Comparison of ENCODE assay signal across 8 cellular contexts in genomic region chr1:6554907-6555778, GRCh38. TPM values are rescaled to one million over a fixed set of nuclear protein-coding genes. Genes with fewer than 3 reads are reported as not detected.
DNase-seq lines count a peak whose midpoint lies in the region; ATAC-seq, FAIRE-seq and TF ChIP-seq lines count a peak whose summit lies in the region.

TAS1R1 (plus strand) TSS chr1:6555307; CDS start chr1:6555374, 67 bp downstream.

- H3K23ac ChIP-seq in H1 (ENCODE audit: insufficient read length), result no peak within 1 kb of the TSS

- FAIRE-seq in H1 (lab: Jason Lieb, UNC), result no peak

- H2AK5ac ChIP-seq in H1 (ENCODE audit: low read depth, low read length), result no peak within 1 kb of the TSS

- peak within 1 kb of the TSS; percentile 37 for H4K5ac ChIP-seq in H1 (ENCODE audit: insufficient read length, low read depth, low read length)

- peak within 1 kb of the TSS; percentile 96 for H4K8ac ChIP-seq in H1 (ENCODE audit: extremely low read depth, insufficient read depth, low read length)

- no peak for TF ChIP-seq RAD21 in H1 (IDR thresholded peaks at IDR 0.05 in 1 of 2, conservative IDR thresholded peaks at IDR 0.05 in 1 of 2; ENCODE audit: low read depth in 2 of 2, low read length in 2 of 2)

- POLR2A ChIA-PET in H1 (lab: Charles Lee; ENCODE audit: partially characterized antibody), result interaction anchor here (0.7 to 5.2 kb wide), 14 partner anchors 8 to 1874 kb away, joined by 3 to 46 read pairs (median 4); partner anchors contain the start of gene KLHL21

- H3K27me3 ChIP-seq in H1 (replicated peaks in 1 of 4; ENCODE audit: control insufficient read depth in 3 of 4, extremely low read depth in 1 of 4, insufficient read depth in 3 of 4, low read length in 3 of 4) (no peaks in the 10 kb centered on the region), mucosa of stomach (ENCODE audit: control insufficient read depth, insufficient read depth, low read length) (no peaks in the 10 kb centered on the region)

- H3K4ac ChIP-seq in H1 (replicated peaks; ENCODE audit: insufficient read length, low read depth, low read length), result no peak within 1 kb of the TSS

- peak within 1 kb of the TSS; percentile 71 to 78 for H3K4me2 ChIP-seq in H1 (ENCODE audit: insufficient read depth in 1 of 2, low read depth in 2 of 2, low read length in 2 of 2)

- H3K4me1 ChIP-seq in H1 (replicated peaks in 1 of 4; ENCODE audit: control insufficient read depth in 3 of 4, insufficient read depth in 4 of 4, low read length in 3 of 4) (peaks cover 3 to 6% (median 5%) of the 10 kb centered on the region in 4 experiments; a peak in 5 of 7 replicates), mucosa of stomach (ENCODE audit: control insufficient read depth, insufficient read depth, low read length) (peaks cover 24% of the 10 kb centered on the region)

- 91% methylated on average over 19 of the region's 19 CpGs; no CpG with 5 or more reads in 1 of the 2 experiments for WGBS in H1 (ENCODE audit: extremely low coverage in 1 of 2, insufficient coverage in 1 of 2, insufficient read length in 1 of 2, insufficient replicate concordance in 2 of 2, low coverage in 1 of 2, low lambda C conversion rate in 2 of 2, missing lambda C conversion rate in 1 of 2), 2 experiments

- H3K79me1 ChIP-seq in H1 (ENCODE audit: low read depth, low read length), result peaks cover 5% of the 10 kb centered on the region

- H3K14ac ChIP-seq in H1 (ENCODE audit: insufficient read length), result no peak within 1 kb of the TSS

- 0 out of 2 replicates have a peak within 1 kb of the TSS, but pooled peaks have one; percentile 81 for H2BK15ac ChIP-seq in H1 (ENCODE audit: low read length)

- H3K56ac ChIP-seq in H1 (replicated peaks; ENCODE audit: insufficient read length, low read depth, low read length), result peak within 1 kb of the TSS; percentile 18

- H3K4me3 ChIP-seq in H1 (ENCODE audit: extremely low read depth in 1 of 4, insufficient read depth in 2 of 4, low read depth in 3 of 4, low read length in 4 of 4) (peak within 1 kb of the TSS; percentile 66 to 97 (median 90)), mucosa of stomach (ENCODE audit: low read length) (peak within 1 kb of the TSS; percentile 63)

- H3K79me2 ChIP-seq in H1 (ENCODE audit: control insufficient read depth in 1 of 2, insufficient read depth in 2 of 2, low read length in 2 of 2), result peaks cover 6 to 23% of the 10 kb centered on the region in 2 experiments

- DNase-seq in NCI-H526 treated with DMSO at 0.1 percent for 48 hours (lab: John Stamatoyannopoulos, UW), result peak; percentile 26
- no peak for DNase-seq in H1 (ENCODE audit: low read depth in 1 of 2, low spot score in 2 of 2)
- DNase-seq in T-helper 9 cell, result no peak

- CTCF ChIA-PET in H1 (lab: Charles Lee; ENCODE audit: partially characterized antibody), result interaction anchor here (0.6 to 3.4 kb wide), 23 partner anchors 9 to 1121 kb away, joined by 3 to 23 read pairs (median 4); partner anchors contain the start of gene ZBTB48

- no peak within 1 kb of the TSS; the same call in 1 of the 2 replicates for H3K18ac ChIP-seq in H1 (ENCODE audit: extremely low read depth, low read length)

- peaks cover 3 to 4% of the 10 kb centered on the region in 2 experiments for H4K20me1 ChIP-seq in H1 (replicated peaks in 1 of 2; ENCODE audit: control insufficient read depth in 1 of 2, insufficient read depth in 2 of 2, low read length in 2 of 2)

- TF ChIP-seq CTCF in C4-2B (conservative IDR thresholded peaks at IDR 0.05) (no peak), H1 (IDR thresholded peaks at IDR 0.05; ENCODE audit: control extremely low read depth in 1 of 3, insufficient read depth in 1 of 3, low read depth in 1 of 3, low read length in 3 of 3) (no peak)

- H3K36me3 ChIP-seq in H1 (ENCODE audit: control insufficient read depth in 2 of 4, insufficient read depth in 4 of 4, low read length in 3 of 4) (peaks cover 0 to 3% (median 2%) of the 10 kb centered on the region in 4 experiments; a peak in 1 of 8 replicates), mucosa of stomach (ENCODE audit: control insufficient read depth, insufficient read depth, low read length) (no peaks in the 10 kb centered on the region)

- 0 out of 2 replicates have a peak within 1 kb of the TSS, but pooled peaks have one; percentile 78 for H2BK12ac ChIP-seq in H1 (ENCODE audit: low read depth, low read length)

- no peaks in the 10 kb centered on the region; the same call in 1 of the 2 replicates for H3K23me2 ChIP-seq in H1 (ENCODE audit: low read depth, low read length)

- peak within 1 kb of the TSS; percentile 47 for H2AFZ ChIP-seq in H1 (ENCODE audit: low read length)

- H3K27ac ChIP-seq in C4-2B (peak within 1 kb of the TSS; percentile 86), H1 (ENCODE audit: low read depth, low read length) (peak within 1 kb of the TSS; percentile 86)

- no peak within 1 kb of the TSS for H2BK20ac ChIP-seq in H1 (ENCODE audit: low read length)

- ATAC-seq in HG03354 (IDR thresholded peaks at IDR 0.05; ENCODE audit: poor library complexity, severe bottlenecking, unreplicated experiment) (no peak), GM21529 (IDR thresholded peaks at IDR 0.05; ENCODE audit: unreplicated experiment) (no peak), GM18868 (IDR thresholded peaks at IDR 0.05; ENCODE audit: unreplicated experiment) (no peak)

- no peak within 1 kb of the TSS for H2BK120ac ChIP-seq in H1 (replicated peaks; ENCODE audit: low read depth, low read length)

- no peak for TF ChIP-seq POLR2A in H1 (IDR thresholded peaks at IDR 0.05; ENCODE audit: control extremely low read depth in 1 of 2, low read depth in 2 of 2, low read length in 2 of 2)

- H3K9me3 ChIP-seq in H1 (ENCODE audit: insufficient read depth in 2 of 2, low read depth in 1 of 2, low read length in 1 of 2), result no peaks in the 10 kb centered on the region
- H3K9me3 ChIP-seq in mucosa of stomach (ENCODE audit: control insufficient read depth, low read length), result no peaks in the 10 kb centered on the region

- peak within 1 kb of the TSS; percentile 1 for H4K91ac ChIP-seq in H1 (replicated peaks; ENCODE audit: insufficient read length, low read length)

- H3K9ac ChIP-seq in H1 (replicated peaks in 1 of 4; ENCODE audit: extremely low read depth in 1 of 4, low read depth in 3 of 4, low read length in 3 of 4) (peak within 1 kb of the TSS; percentile 62 to 100 (median 95)), mucosa of stomach (ENCODE audit: low read length) (peak within 1 kb of the TSS; percentile 88)

- TF ChIP-seq EP300 in H1 (IDR thresholded peaks at IDR 0.05; ENCODE audit: borderline replicate concordance in 1 of 2, low read depth in 2 of 2, low read length in 2 of 2), result no peak

- H2BK5ac ChIP-seq in H1 (ENCODE audit: low read depth, low read length), result no peak within 1 kb of the TSS; the same call in 1 of the 2 replicates

TF ChIP-seq in H1, 55 proteins besides CTCF, POLR2A, EP300 and RAD21:
- TF ChIP-seq CBX8 (IDR thresholded peaks at IDR 0.05; ENCODE audit: borderline replicate concordance, low read depth, low read length) (no peak), JUN (IDR thresholded peaks at IDR 0.05; ENCODE audit: low read depth, low read length) (no peak), JUND (IDR thresholded peaks at IDR 0.05; ENCODE audit: low read length) (no peak), ATF3 (IDR thresholded peaks at IDR 0.05; ENCODE audit: insufficient read depth, low read depth, low read length) (no peak), KDM5A (IDR thresholded peaks at IDR 0.05; ENCODE audit: low read length) (no peak), TCF12 (IDR thresholded peaks at IDR 0.05; ENCODE audit: low read depth, low read length) (no peak), KDM4A (IDR thresholded peaks at IDR 0.05; ENCODE audit: low read depth, low read length, severe bottlenecking) (no peak), GTF2F1 (IDR thresholded peaks at IDR 0.05; ENCODE audit: borderline replicate concordance, low read depth, low read length) (no peak), GABPA (IDR thresholded peaks at IDR 0.05; ENCODE audit: borderline replicate concordance, insufficient read depth, low read length) (no peak), HDAC2 (IDR thresholded peaks at IDR 0.05; ENCODE audit: borderline replicate concordance in 1 of 2, low read depth in 2 of 2, low read length in 2 of 2) (no peak), HDAC6 (IDR thresholded peaks at IDR 0.05; ENCODE audit: low read depth, low read length) (no peak)

RNA-seq across cellular contexts. Expression of gene TAS1R1, which starts in this region (rescaled TPM):
- total RNA-seq in H1 (2021; fragmentation: NEBNext Ultra II Directional; extraction: Animal tissue kit (Norgen Biotek cat#: 25700)), result 0.13 TPM in 1 of 2 replicates, not detected in the other
- 0.17 and 0.26 TPM in 2 replicates for polyA plus RNA-seq in H1 (2011; rRNA removed)
- polyA plus RNA-seq in H1 (2011; cell fraction: cytosol; rRNA removed), result 0.06 TPM
- polyA plus RNA-seq in H1 (2011; cell fraction: nucleus; rRNA removed), result 0.14 TPM
- 0.08 to 0.11 TPM in 2 of 4 replicates, not detected in the others for polyA plus RNA-seq in H1 (2012, experiment 1 of 2)
- polyA plus RNA-seq in H1 (2012, experiment 2 of 2), result not detected
- polyA plus RNA-seq in H1 (2013, experiment 1 of 2), result 0.04 TPM
- 0.04 TPM for polyA plus RNA-seq in H1 (2013, experiment 2 of 2)
- 0.29 TPM in 1 of 2 replicates, not detected in the other for polyA minus RNA-seq in H1 (2011; rRNA and poly(A)+ RNA removed)
- polyA minus RNA-seq in H1 (2011; cell fraction: cytosol; rRNA and poly(A)+ RNA removed), result not detected
- not detected for polyA minus RNA-seq in H1 (2011; cell fraction: nucleus; rRNA and poly(A)+ RNA removed)
